ENCODE assay signal across 11 cellular contexts in genomic region chr2:233242231-233242917, GRCh38. TPM values are rescaled to one million over a fixed set of nuclear protein-coding genes. Genes with fewer than 3 reads are reported as not detected.
A peak's percentile ranks its signal among the peaks of the same experiment; 100 is the strongest.
DNase-seq lines count a peak whose midpoint lies in the region; ATAC-seq and TF ChIP-seq lines count a peak whose summit lies in the region.
"Had no signal": no experiment of that assay in that cellular context is flagged by ENCODE, and none has a peak within 500 bp of the region (broad histone marks: within the 10 kb centered on the region; RNA-seq: fewer than 3 reads in every experiment).

No MANE protein-coding gene starts in this region.

- peaks cover 1% of the 10 kb centered on the region for H3K9me3 Mint-ChIP-seq in activated CD8-positive, alpha-beta memory T cell treated with anti-CD3 and anti-CD28 coated beads, Interleukin-2, amount 10 ng/mL, durations not matched to agents 7 days and 5 days (ENCODE audit: low read depth)
- peaks cover 0 to 5% of the 10 kb centered on the region in 2 donors for H3K9me3 Mint-ChIP-seq in stimulated activated naive CD8-positive, alpha-beta T cell treated with anti-CD3 and anti-CD28 coated beads, Interleukin-15, amount 100 ng/mL, for 72 hours

- H3K4me1 ChIP-seq in heart left ventricle = peaks cover 0 to 40% (median 0%) of the 10 kb centered on the region in 12 donors

- H3K4me3 ChIP-seq in heart left ventricle = peak overlapping the region in 1 of 12 donors; percentile 7

- no peaks in the 10 kb centered on the region for H3K36me3 ChIP-seq in heart left ventricle

- H3K36me3 Mint-ChIP-seq in activated CD8-positive, alpha-beta memory T cell treated with anti-CD3 and anti-CD28 coated beads, Interleukin-2, amount 10 ng/mL, durations not matched to agents 7 days and 5 days = peaks cover 6% of the 10 kb centered on the region

- TF ChIP-seq POLR2A in heart left ventricle (IDR thresholded peaks at IDR 0.05) = no peak

- peak overlapping the region in 2 of 12 donors; percentile 9 to 72 for H3K27ac ChIP-seq in heart left ventricle

- no peaks in the 10 kb centered on the region for H3K27me3 Mint-ChIP-seq in activated CD8-positive, alpha-beta memory T cell treated with anti-CD3 and anti-CD28 coated beads, Interleukin-2, amount 10 ng/mL, durations not matched to agents 7 days and 5 days
- no peaks in the 10 kb centered on the region for H3K27me3 Mint-ChIP-seq in stimulated activated naive CD8-positive, alpha-beta T cell treated with anti-CD3 and anti-CD28 coated beads, Interleukin-15, amount 100 ng/mL, for 72 hours

- peaks cover 57% of the 10 kb centered on the region for H3K4me1 Mint-ChIP-seq in activated CD8-positive, alpha-beta memory T cell treated with anti-CD3 and anti-CD28 coated beads, Interleukin-2, amount 10 ng/mL, durations not matched to agents 7 days and 5 days
- H3K4me1 Mint-ChIP-seq in stimulated activated naive CD8-positive, alpha-beta T cell treated with anti-CD3 and anti-CD28 coated beads, Interleukin-15, amount 100 ng/mL, for 72 hours = peaks cover 79% of the 10 kb centered on the region

- WGBS in heart left ventricle, 4 donors = 63 to 70% (median 66%) methylated on average over 14 of the region's 14 CpGs

- no peak overlapping the region for H3K4me3 Mint-ChIP-seq in activated CD8-positive, alpha-beta memory T cell treated with anti-CD3 and anti-CD28 coated beads, Interleukin-2, amount 10 ng/mL, durations not matched to agents 7 days and 5 days
- H3K4me3 Mint-ChIP-seq in stimulated activated naive CD8-positive, alpha-beta T cell treated with anti-CD3 and anti-CD28 coated beads, Interleukin-15, amount 100 ng/mL, for 72 hours = peak overlapping the region in 1 of 2 donors; percentile 66

- no peaks in the 10 kb centered on the region for H3K27me3 ChIP-seq in heart left ventricle

- CTCF ChIA-PET in activated CD8-positive, alpha-beta memory T cell treated with anti-CD3 and anti-CD28 coated beads, Interleukin-2, amount 10 ng/mL, durations not matched to agents 7 days and 5 days (lab: Charles Lee) = interaction anchor here (1.0 to 4.7 kb wide), 3 partner anchors 9 to 13 kb away, joined by 3 to 24 read pairs (median 24); partner anchors contain the start of gene ATG16L1

- peak; percentile 24 for ATAC-seq in activated CD8-positive, alpha-beta memory T cell treated with anti-CD3 and anti-CD28 coated beads, Interleukin-2, amount 10 ng/mL, durations not matched to agents 7 days and 5 days
- ATAC-seq in SK-N-SH treated with all-trans-retinoic acid at 6 μM for 48 hours (peak; percentile 72), heart left ventricle (peak; percentile 83 to 94 (median 88)), HG02678 (IDR thresholded peaks at IDR 0.05; ENCODE audit: unreplicated experiment) (no peak)
- peak; percentile 67 for ATAC-seq in stimulated activated naive CD8-positive, alpha-beta T cell treated with anti-CD3 and anti-CD28 coated beads, Interleukin-15, amount 100 ng/mL, for 72 hours

- no peak for TF ChIP-seq CTCF in heart left ventricle (IDR thresholded peaks at IDR 0.05)

- no peak for DNase-seq in activated CD8-positive, alpha-beta memory T cell treated with anti-CD3 and anti-CD28 coated beads, Interleukin-2, amount 10 ng/mL, durations not matched to agents 7 days and 5 days
- no peak for DNase-seq in activated CD8-positive, alpha-beta memory T cell treated with anti-CD3 and anti-CD28 coated beads, Interleukin-2, amount 50 U/mL, for 4 hours
- DNase-seq in heart left ventricle = no peak
- DNase-seq in stimulated activated naive CD8-positive, alpha-beta T cell treated with anti-CD3 and anti-CD28 coated beads, Interleukin-15, amount 100 ng/mL, for 72 hours = no peak
- no peak for DNase-seq in NCI-H1694 treated with DMSO at 0.1 percent for 48 hours (lab: John Stamatoyannopoulos, UW)
- no peak for DNase-seq in activated gamma-delta T cell treated with Interleukin-2 at 50 U/mL for 16 hours
- DNase-seq: ACHN, NCI-H1417, SW 1271 had no signal

- H3K9me3 ChIP-seq in heart left ventricle = peaks cover 0 to under 1% (median 0%) of the 10 kb centered on the region in 12 donors

- intact Hi-C loops in heart left ventricle (cut with DNase I) = loop anchor here in 1 of 10 donors (10.0 kb wide), 1 partner anchor 128 kb away; no protein-coding TSS in a partner anchor

- H3K27ac Mint-ChIP-seq in activated CD8-positive, alpha-beta memory T cell treated with anti-CD3 and anti-CD28 coated beads, Interleukin-2, amount 10 ng/mL, durations not matched to agents 7 days and 5 days = peak overlapping the region; percentile 69
- no peak overlapping the region for H3K27ac Mint-ChIP-seq in stimulated activated naive CD8-positive, alpha-beta T cell treated with anti-CD3 and anti-CD28 coated beads, Interleukin-15, amount 100 ng/mL, for 72 hours

TF ChIP-seq in SK-N-SH treated with all-trans-retinoic acid at 6 μM for 48 hours, 23 proteins besides CTCF, POLR2A, EP300 and RAD21:
- TF ChIP-seq PATZ1 (CRISPR knock-in tag; IDR thresholded peaks at IDR 0.05; ENCODE audit: borderline replicate concordance) = no peak
- TF ChIP-seq POU6F1 (CRISPR knock-in tag; IDR thresholded peaks at IDR 0.05; ENCODE audit: borderline replicate concordance, low read depth) = no peak
- TF ChIP-seq ESRRG (CRISPR knock-in tag; IDR thresholded peaks at IDR 0.05) = no peak
- TF ChIP-seq ZC3H10 (CRISPR knock-in tag; IDR thresholded peaks at IDR 0.05) = no peak
- TF ChIP-seq CSRNP3 (CRISPR knock-in tag; IDR thresholded peaks at IDR 0.05) = no peak
- TF ChIP-seq OSR1 (CRISPR knock-in tag; IDR thresholded peaks at IDR 0.05) = no peak
- no peak for TF ChIP-seq CSDC2 (CRISPR knock-in tag; IDR thresholded peaks at IDR 0.05)
- no peak for TF ChIP-seq TCF4 (CRISPR knock-in tag; IDR thresholded peaks at IDR 0.05; ENCODE audit: borderline replicate concordance)

RNA-seq across cellular contexts. Expression of gene ATG16L1, which starts 9.1 kb away (rescaled TPM):
- total RNA-seq in activated CD8-positive, alpha-beta memory T cell treated with anti-CD3 and anti-CD28 coated beads, Interleukin-2, amount 10 ng/mL, durations not matched to agents 7 days and 5 days = 10 to 100 TPM; 62.8 to 63.8 TPM
- 10 to 100 TPM; 13.7 to 22.2 (median 15.8) TPM for total RNA-seq in heart left ventricle
- polyA plus RNA-seq in heart left ventricle = 10 to 100 TPM in 1 of 2 donors, 1 to 10 TPM in 1; 7.0 to 26.7 TPM
